In the genomic region with DNA sequence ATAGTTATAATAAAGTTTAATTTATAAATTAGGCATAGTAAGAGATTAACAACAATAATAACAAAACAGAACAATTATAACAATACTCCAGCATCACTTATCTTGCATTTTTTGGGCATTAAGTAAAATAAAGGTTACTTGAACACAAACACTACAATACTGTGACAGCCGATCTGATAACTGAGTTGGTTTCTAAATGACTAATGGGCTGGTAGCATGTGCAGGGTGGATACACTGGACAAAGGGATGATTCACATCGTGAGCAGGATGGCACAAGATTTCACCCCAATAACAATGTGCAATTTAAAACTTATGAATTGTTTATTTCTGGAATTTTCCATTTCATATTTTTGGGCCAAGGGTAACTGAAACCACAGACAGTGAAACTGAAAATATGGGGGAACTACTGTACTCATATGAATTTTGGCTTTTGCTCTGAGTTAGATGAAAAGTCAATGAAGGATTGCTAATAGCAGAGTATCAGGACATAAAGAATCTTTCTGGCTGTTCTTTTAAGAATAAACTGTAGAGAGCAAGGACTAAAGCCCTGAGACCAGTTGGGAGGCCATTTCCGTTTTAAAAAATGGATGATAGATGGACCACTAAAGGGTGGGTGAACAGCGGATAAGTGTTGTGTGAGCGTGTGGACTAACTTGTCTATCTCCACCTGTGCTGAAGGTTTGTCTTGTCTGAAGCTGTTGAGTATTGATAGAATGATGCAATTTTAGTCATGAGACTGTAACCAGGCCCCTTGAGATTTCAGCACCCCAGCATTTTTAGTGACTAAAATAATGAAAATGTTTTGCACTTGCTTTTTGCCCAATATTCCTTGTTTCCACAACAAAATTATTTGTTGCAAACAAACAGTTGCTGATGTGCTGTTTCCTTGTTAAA, we compare ENCODE assay signal across 2 cellular contexts.
TF ChIP-seq lines count a peak whose summit lies in the region.

No MANE protein-coding gene starts in this region.

TF ChIP-seq in SK-N-SH, 30 proteins besides CTCF, POLR2A, EP300 and RAD21:
- TF ChIP-seq NFIC (IDR thresholded peaks at IDR 0.05; ENCODE audit: borderline replicate concordance) (peak; percentile 25; the same call in 1 of the 2 replicates), JUND (IDR thresholded peaks at IDR 0.05) (peak; percentile 58), FOSL2 (IDR thresholded peaks at IDR 0.05; ENCODE audit: borderline replicate concordance, low read depth) (peak; percentile 70; the same call in 1 of the 2 replicates), GABPA (IDR thresholded peaks at IDR 0.05; ENCODE audit: low read depth) (no peak), TCF12 (IDR thresholded peaks at IDR 0.05) (peak; percentile 67)
- TF ChIP-seq, protein P1, sequence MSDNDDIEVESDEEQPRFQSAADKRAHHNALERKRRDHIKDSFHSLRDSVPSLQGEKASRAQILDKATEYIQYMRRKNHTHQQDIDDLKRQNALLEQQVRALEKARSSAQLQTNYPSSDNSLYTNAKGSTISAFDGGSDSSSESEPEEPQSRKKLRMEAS (IDR thresholded peaks at IDR 0.05; ENCODE audit: low read depth), result 0 out of 2 replicates have a peak, but pooled peaks have one; percentile 38
- TF ChIP-seq, protein P2, sequence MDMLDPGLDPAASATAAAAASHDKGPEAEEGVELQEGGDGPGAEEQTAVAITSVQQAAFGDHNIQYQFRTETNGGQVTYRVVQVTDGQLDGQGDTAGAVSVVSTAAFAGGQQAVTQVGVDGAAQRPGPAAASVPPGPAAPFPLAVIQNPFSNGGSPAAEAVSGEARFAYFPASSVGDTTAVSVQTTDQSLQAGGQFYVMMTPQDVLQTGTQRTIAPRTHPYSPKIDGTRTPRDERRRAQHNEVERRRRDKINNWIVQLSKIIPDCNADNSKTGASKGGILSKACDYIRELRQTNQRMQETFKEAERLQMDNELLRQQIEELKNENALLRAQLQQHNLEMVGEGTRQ (IDR thresholded peaks at IDR 0.05; ENCODE audit: borderline replicate concordance, low read depth, low read length), result no peak
- TF ChIP-seq, protein P3, sequence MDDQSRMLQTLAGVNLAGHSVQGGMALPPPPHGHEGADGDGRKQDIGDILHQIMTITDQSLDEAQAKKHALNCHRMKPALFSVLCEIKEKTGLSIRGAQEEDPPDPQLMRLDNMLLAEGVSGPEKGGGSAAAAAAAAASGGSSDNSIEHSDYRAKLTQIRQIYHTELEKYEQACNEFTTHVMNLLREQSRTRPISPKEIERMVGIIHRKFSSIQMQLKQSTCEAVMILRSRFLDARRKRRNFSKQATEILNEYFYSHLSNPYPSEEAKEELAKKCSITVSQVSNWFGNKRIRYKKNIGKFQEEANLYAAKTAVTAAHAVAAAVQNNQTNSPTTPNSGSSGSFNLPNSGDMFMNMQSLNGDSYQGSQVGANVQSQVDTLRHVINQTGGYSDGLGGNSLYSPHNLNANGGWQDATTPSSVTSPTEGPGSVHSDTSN (IDR thresholded peaks at IDR 0.05), result peak; percentile 78
TF ChIP-seq in SK-N-SH: peak in this region for 6.

TF ChIP-seq in SK-N-SH treated with all-trans-retinoic acid at 6 μM for 48 hours, 23 proteins besides CTCF, POLR2A, EP300 and RAD21:
- TF ChIP-seq, protein P4, sequence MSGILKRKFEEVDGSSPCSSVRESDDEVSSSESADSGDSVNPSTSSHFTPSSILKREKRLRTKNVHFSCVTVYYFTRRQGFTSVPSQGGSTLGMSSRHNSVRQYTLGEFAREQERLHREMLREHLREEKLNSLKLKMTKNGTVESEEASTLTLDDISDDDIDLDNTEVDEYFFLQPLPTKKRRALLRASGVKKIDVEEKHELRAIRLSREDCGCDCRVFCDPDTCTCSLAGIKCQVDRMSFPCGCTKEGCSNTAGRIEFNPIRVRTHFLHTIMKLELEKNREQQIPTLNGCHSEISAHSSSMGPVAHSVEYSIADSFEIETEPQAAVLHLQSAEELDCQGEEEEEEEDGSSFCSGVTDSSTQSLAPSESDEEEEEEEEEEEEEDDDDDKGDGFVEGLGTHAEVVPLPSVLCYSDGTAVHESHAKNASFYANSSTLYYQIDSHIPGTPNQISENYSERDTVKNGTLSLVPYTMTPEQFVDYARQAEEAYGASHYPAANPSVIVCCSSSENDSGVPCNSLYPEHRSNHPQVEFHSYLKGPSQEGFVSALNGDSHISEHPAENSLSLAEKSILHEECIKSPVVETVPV (CRISPR knock-in tag; IDR thresholded peaks at IDR 0.05), result no peak
- no peak for TF ChIP-seq CSDC2 (CRISPR knock-in tag; IDR thresholded peaks at IDR 0.05)
- no peak for TF ChIP-seq ZNF70 (CRISPR knock-in tag; IDR thresholded peaks at IDR 0.05)
- TF ChIP-seq PPARA (CRISPR knock-in tag; IDR thresholded peaks at IDR 0.05; ENCODE audit: borderline replicate concordance), result no peak
- no peak for TF ChIP-seq OSR1 (CRISPR knock-in tag; IDR thresholded peaks at IDR 0.05)
- no peak for TF ChIP-seq ARNTL (CRISPR knock-in tag; IDR thresholded peaks at IDR 0.05; ENCODE audit: borderline replicate concordance, low read depth)
- no peak for TF ChIP-seq GLIS3 (CRISPR knock-in tag; IDR thresholded peaks at IDR 0.05)
- no peak for TF ChIP-seq ESRRG (CRISPR knock-in tag; IDR thresholded peaks at IDR 0.05)
- TF ChIP-seq ZC3H10 (CRISPR knock-in tag; IDR thresholded peaks at IDR 0.05), result no peak
- no peak for TF ChIP-seq RARB (CRISPR knock-in tag; IDR thresholded peaks at IDR 0.05)
- TF ChIP-seq TOX (CRISPR knock-in tag; IDR thresholded peaks at IDR 0.05; ENCODE audit: borderline replicate concordance), result no peak
- no peak for TF ChIP-seq ZFP30 (CRISPR knock-in tag; IDR thresholded peaks at IDR 0.05)
- TF ChIP-seq TCF4 (CRISPR knock-in tag; IDR thresholded peaks at IDR 0.05; ENCODE audit: borderline replicate concordance), result no peak
